In genomic region chr10:6279540-6280267, GRCh38 we compare ENCODE assay signal across 1 cellular context.
TF ChIP-seq lines count a peak whose summit lies in the region.

No MANE protein-coding gene starts in this region.

TF ChIP-seq in HepG2, 621 proteins besides CTCF, POLR2A, EP300 and RAD21 (continued from another document and continues in another):
- 0 out of 2 replicates have a peak, but pooled peaks have one; percentile 82 for TF ChIP-seq ZSCAN5A (CRISPR knock-in tag; IDR thresholded peaks at IDR 0.05; ENCODE audit: borderline replicate concordance)
- peak; percentile 63; the same call in 1 of the 2 replicates for TF ChIP-seq ZNF556 (CRISPR knock-in tag; IDR thresholded peaks at IDR 0.05; ENCODE audit: borderline replicate concordance)
- TF ChIP-seq RARA (CRISPR knock-in tag; IDR thresholded peaks at IDR 0.05), result peak; percentile 100
- TF ChIP-seq IKZF4 (CRISPR knock-in tag; IDR thresholded peaks at IDR 0.05; ENCODE audit: borderline replicate concordance, low read depth, not compliant biosample characterization), result no peak
- no peak for TF ChIP-seq HMGA1 (CRISPR knock-in tag; conservative IDR thresholded peaks at IDR 0.05)
- peak; percentile 54; the same call in 1 of the 2 replicates for TF ChIP-seq JUND (CRISPR knock-in tag; IDR thresholded peaks at IDR 0.05)
- TF ChIP-seq ZNF891 (CRISPR knock-in tag; IDR thresholded peaks at IDR 0.05), result no peak
- TF ChIP-seq NR2F6 (IDR thresholded peaks at IDR 0.05), result peak; percentile 88
- peak; percentile 90 for TF ChIP-seq NR2F6 (CRISPR knock-in tag; IDR thresholded peaks at IDR 0.05)
- TF ChIP-seq ZNF75D (CRISPR knock-in tag; IDR thresholded peaks at IDR 0.05; ENCODE audit: borderline replicate concordance), result no peak
- no peak for TF ChIP-seq CAMTA2 (CRISPR knock-in tag; IDR thresholded peaks at IDR 0.05; ENCODE audit: borderline replicate concordance)
- TF ChIP-seq ZKSCAN5 (CRISPR knock-in tag; IDR thresholded peaks at IDR 0.05), result no peak
- no peak for TF ChIP-seq WIZ (CRISPR knock-in tag; IDR thresholded peaks at IDR 0.05)
- no peak for TF ChIP-seq ZNF674 (CRISPR knock-in tag; IDR thresholded peaks at IDR 0.05; ENCODE audit: low read depth)
- no peak for TF ChIP-seq ZNF296 (CRISPR knock-in tag; conservative IDR thresholded peaks at IDR 0.05)
- peak; percentile 59; the same call in 1 of the 2 replicates for TF ChIP-seq ATF1 (CRISPR knock-in tag; IDR thresholded peaks at IDR 0.05)
- 0 out of 2 replicates have a peak, but pooled peaks have one; percentile 25 for TF ChIP-seq ZNF652 (CRISPR knock-in tag; IDR thresholded peaks at IDR 0.05; ENCODE audit: borderline replicate concordance, low read depth)
- peak; percentile 44; the same call in 1 of the 2 replicates for TF ChIP-seq ZSCAN9 (CRISPR knock-in tag; IDR thresholded peaks at IDR 0.05; ENCODE audit: borderline replicate concordance)
- no peak for TF ChIP-seq SRSF1 (optimal IDR thresholded peaks at IDR 0.05; ENCODE audit: low read depth, low read length)
- no peak for TF ChIP-seq ZNF225 (CRISPR knock-in tag; IDR thresholded peaks at IDR 0.05)
- peak; percentile 78 for TF ChIP-seq SAP130 (CRISPR knock-in tag; IDR thresholded peaks at IDR 0.05; ENCODE audit: low read depth)
- peak; percentile 60; the same call in 1 of the 2 replicates for TF ChIP-seq ZNF12 (CRISPR knock-in tag; IDR thresholded peaks at IDR 0.05)
- no peak for TF ChIP-seq ZBTB44 (CRISPR knock-in tag; IDR thresholded peaks at IDR 0.05)
- TF ChIP-seq ZBTB38 (CRISPR knock-in tag; IDR thresholded peaks at IDR 0.05), result 0 out of 2 replicates have a peak, but pooled peaks have one; percentile 22
- TF ChIP-seq ZNF280B (CRISPR knock-in tag; IDR thresholded peaks at IDR 0.05; ENCODE audit: borderline replicate concordance), result no peak
- TF ChIP-seq ZHX2 (IDR thresholded peaks at IDR 0.05; ENCODE audit: low read depth), result no peak
- TF ChIP-seq ZHX2 (CRISPR knock-in tag; IDR thresholded peaks at IDR 0.05; ENCODE audit: borderline replicate concordance), result no peak
- no peak; the same call in 1 of the 2 replicates for TF ChIP-seq MYC (CRISPR knock-in tag; IDR thresholded peaks at IDR 0.05; ENCODE audit: borderline replicate concordance)
- TF ChIP-seq, protein P1, sequence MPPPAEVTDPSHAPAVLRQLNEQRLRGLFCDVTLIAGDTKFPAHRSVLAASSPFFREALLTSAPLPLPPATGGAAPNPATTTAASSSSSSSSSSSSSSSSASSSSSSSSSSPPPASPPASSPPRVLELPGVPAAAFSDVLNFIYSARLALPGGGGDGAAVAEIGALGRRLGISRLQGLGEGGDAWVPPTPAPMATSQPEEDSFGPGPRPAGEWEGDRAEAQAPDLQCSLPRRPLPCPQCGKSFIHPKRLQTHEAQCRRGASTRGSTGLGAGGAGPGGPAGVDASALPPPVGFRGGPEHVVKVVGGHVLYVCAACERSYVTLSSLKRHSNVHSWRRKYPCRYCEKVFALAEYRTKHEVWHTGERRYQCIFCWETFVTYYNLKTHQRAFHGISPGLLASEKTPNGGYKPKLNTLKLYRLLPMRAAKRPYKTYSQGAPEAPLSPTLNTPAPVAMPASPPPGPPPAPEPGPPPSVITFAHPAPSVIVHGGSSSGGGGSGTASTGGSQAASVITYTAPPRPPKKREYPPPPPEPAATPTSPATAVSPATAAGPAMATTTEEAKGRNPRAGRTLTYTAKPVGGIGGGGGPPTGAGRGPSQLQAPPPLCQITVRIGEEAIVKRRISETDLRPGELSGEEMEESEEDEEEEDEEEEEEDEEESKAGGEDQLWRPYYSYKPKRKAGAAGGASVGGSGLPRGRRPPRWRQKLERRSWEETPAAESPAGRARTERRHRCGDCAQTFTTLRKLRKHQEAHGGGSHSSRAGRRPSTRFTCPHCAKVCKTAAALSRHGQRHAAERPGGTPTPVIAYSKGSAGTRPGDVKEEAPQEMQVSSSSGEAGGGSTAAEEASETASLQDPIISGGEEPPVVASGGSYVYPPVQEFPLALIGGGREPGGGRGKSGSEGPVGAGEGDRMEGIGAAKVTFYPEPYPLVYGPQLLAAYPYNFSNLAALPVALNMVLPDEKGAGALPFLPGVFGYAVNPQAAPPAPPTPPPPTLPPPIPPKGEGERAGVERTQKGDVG (CRISPR knock-in tag; IDR thresholded peaks at IDR 0.05; ENCODE audit: borderline replicate concordance), result no peak
- no peak for TF ChIP-seq ZNF552 (CRISPR knock-in tag; IDR thresholded peaks at IDR 0.05; ENCODE audit: borderline replicate concordance)
- TF ChIP-seq KAT7 (CRISPR knock-in tag; IDR thresholded peaks at IDR 0.05; ENCODE audit: borderline replicate concordance), result no peak
- peak; percentile 87 for TF ChIP-seq ZNF609 (CRISPR knock-in tag; IDR thresholded peaks at IDR 0.05; ENCODE audit: borderline replicate concordance)
- TF ChIP-seq ZNF850 (CRISPR knock-in tag; conservative IDR thresholded peaks at IDR 0.05), result no peak
- peak; percentile 54; the same call in 1 of the 2 replicates for TF ChIP-seq LCORL (IDR thresholded peaks at IDR 0.05)
- peak; percentile 95 for TF ChIP-seq LCORL (CRISPR knock-in tag; IDR thresholded peaks at IDR 0.05)
- peak; percentile 58; the same call in 1 of the 2 replicates for TF ChIP-seq KAT8 (CRISPR knock-in tag; IDR thresholded peaks at IDR 0.05)
- TF ChIP-seq MXI1 (IDR thresholded peaks at IDR 0.05; ENCODE audit: borderline replicate concordance, low read depth, low read length), result peak; percentile 31; the same call in 1 of the 3 replicates
- TF ChIP-seq RARG (CRISPR knock-in tag; IDR thresholded peaks at IDR 0.05; ENCODE audit: low read depth), result no peak
- peak; percentile 88 for TF ChIP-seq BCL6 (CRISPR knock-in tag; IDR thresholded peaks at IDR 0.05)
- TF ChIP-seq, protein P2, sequence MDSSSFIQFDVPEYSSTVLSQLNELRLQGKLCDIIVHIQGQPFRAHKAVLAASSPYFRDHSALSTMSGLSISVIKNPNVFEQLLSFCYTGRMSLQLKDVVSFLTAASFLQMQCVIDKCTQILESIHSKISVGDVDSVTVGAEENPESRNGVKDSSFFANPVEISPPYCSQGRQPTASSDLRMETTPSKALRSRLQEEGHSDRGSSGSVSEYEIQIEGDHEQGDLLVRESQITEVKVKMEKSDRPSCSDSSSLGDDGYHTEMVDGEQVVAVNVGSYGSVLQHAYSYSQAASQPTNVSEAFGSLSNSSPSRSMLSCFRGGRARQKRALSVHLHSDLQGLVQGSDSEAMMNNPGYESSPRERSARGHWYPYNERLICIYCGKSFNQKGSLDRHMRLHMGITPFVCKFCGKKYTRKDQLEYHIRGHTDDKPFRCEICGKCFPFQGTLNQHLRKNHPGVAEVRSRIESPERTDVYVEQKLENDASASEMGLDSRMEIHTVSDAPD (CRISPR knock-in tag; IDR thresholded peaks at IDR 0.05), result peak; percentile 78; the same call in 1 of the 2 replicates
- peak; percentile 77 for TF ChIP-seq ZNF614 (CRISPR knock-in tag; IDR thresholded peaks at IDR 0.05; ENCODE audit: borderline replicate concordance)
